Comparison of ENCODE assay signal across 23 cellular contexts in genomic region chr3:172302176-172302575, GRCh38.
"Had no signal": no experiment of that assay in that cellular context is flagged by ENCODE, and none has a peak within 500 bp of the region (broad histone marks: within the 10 kb centered on the region; RNA-seq: fewer than 3 reads in every experiment).

No MANE protein-coding gene starts in this region.

- DNase-seq: activated B cell treated with CpG ODN at 0.5 μM for 24 hours; activated CD4-positive, alpha-beta memory T cell treated with anti-CD3 and anti-CD28 coated beads for 36 hours; activated CD4-positive, alpha-beta T cell treated with anti-CD3 and anti-CD28 coated beads for 4 hours; activated CD8-positive, alpha-beta memory T cell treated with anti-CD3 and anti-CD28 coated beads, Interleukin-2, amount 10 ng/mL, durations not matched to agents 7 days and 5 days; activated naive CD4-positive, alpha-beta T cell; activated naive CD8-positive, alpha-beta T cell treated with anti-CD3 and anti-CD28 coated beads for 36 hours; amniotic stem cell; body of pancreas; dorsolateral prefrontal cortex; endodermal cell; foreskin melanocyte; glutamatergic neuron; hippocampal formation; islet precursor cell; left colon; midbrain; pancreas; stimulated activated CD4-positive, alpha-beta T cell treated with anti-CD3 and anti-CD28 coated beads, Interleukin-2, amount 100 ng/mL, for 24 hours; stimulated activated naive CD8-positive, alpha-beta T cell treated with anti-CD3 and anti-CD28 coated beads, Interleukin-15, Interleukin-2, amounts not matched to agents 100 U/mL and 50 U/mL, for 24 hours; SW 1271; transverse colon had no signal

- H3K27ac ChIP-seq: body of pancreas, dorsolateral prefrontal cortex, epithelial cell of prostate, pancreas, transverse colon had no signal

- H3K4me3 ChIP-seq: body of pancreas, dorsolateral prefrontal cortex, lung, pancreas, transverse colon had no signal

- H3K27me3 ChIP-seq: body of pancreas, dorsolateral prefrontal cortex, pancreas, transverse colon had no signal

- H3K4me1 ChIP-seq: body of pancreas, pancreas had no signal

- ATAC-seq: activated CD8-positive, alpha-beta memory T cell treated with anti-CD3 and anti-CD28 coated beads, Interleukin-2, amount 10 ng/mL, durations not matched to agents 7 days and 5 days; body of pancreas; left colon; pancreas; stimulated activated naive CD8-positive, alpha-beta T cell treated with anti-CD3 and anti-CD28 coated beads, Interleukin-15, Interleukin-2, amounts not matched to agents 100 U/mL and 50 U/mL, for 24 hours had no signal

- H3K9me3 ChIP-seq: pancreas, transverse colon had no signal
